ENCODE assay signal across 8 cellular contexts in genomic region chr19:46428278-46429141, GRCh38. TPM values are rescaled to one million over a fixed set of nuclear protein-coding genes. Genes with fewer than 3 reads are reported as not detected.
DNase-seq lines count a peak whose midpoint lies in the region; ATAC-seq, FAIRE-seq and TF ChIP-seq lines count a peak whose summit lies in the region.

TSS of gene PNMA8C (minus strand) at chr19:46428936. CDS start at chr19:46428359, 577 bp downstream.

- H3K79me2 ChIP-seq in K562 (ENCODE audit: control insufficient read depth, insufficient read depth, low read length), result no peaks in the 10 kb centered on the region

- ATAC-seq in T-helper 17 cell (peak; percentile 73), K562 (peak; percentile 80), GM18861 (IDR thresholded peaks at IDR 0.05; ENCODE audit: unreplicated experiment) (no peak), GM21717 (IDR thresholded peaks at IDR 0.05; ENCODE audit: unreplicated experiment) (no peak), GM19467 (IDR thresholded peaks at IDR 0.05; ENCODE audit: unreplicated experiment) (no peak)

- H3K4me3 ChIP-seq in K562 (no peak within 1 kb of the TSS), iPS-18a (ENCODE audit: low read length) (peak within 1 kb of the TSS; percentile 47), skeletal muscle tissue (ENCODE audit: low read length in 3 of 3) (peak within 1 kb of the TSS in 2 of 3 donors; percentile 2 to 29)

- no peak for TF ChIP-seq POLR2A in K562 (conservative IDR thresholded peaks at IDR 0.05)

- H3K36me3 Mint-ChIP-seq in T-helper 17 cell (ENCODE audit: low read depth), result peaks cover 5% of the 10 kb centered on the region

- CTCF ChIA-PET in K562 (lab: Yijun Ruan, JAX; ENCODE audit: low intra/inter-chr PET ratio), result no interaction called here

- H3K4me1 Mint-ChIP-seq in T-helper 17 cell, result peaks cover 27% of the 10 kb centered on the region

- TF ChIP-seq RAD21 in K562 (CRISPR knock-in tag; conservative IDR thresholded peaks at IDR 0.05 in 1 of 2, IDR thresholded peaks at IDR 0.05 in 1 of 2), result no peak

- TF ChIP-seq EP300 in K562 (IDR thresholded peaks at IDR 0.05; ENCODE audit: low read length), result no peak

- H3K27ac Mint-ChIP-seq in T-helper 17 cell, result peak within 1 kb of the TSS; percentile 86

- H3K4me3 Mint-ChIP-seq in T-helper 17 cell, result peak within 1 kb of the TSS; percentile 80

- no peak within 1 kb of the TSS for H3K9ac ChIP-seq in K562 (ENCODE audit: insufficient read depth in 1 of 2, low read depth in 2 of 2, low read length in 2 of 2)
- no peak within 1 kb of the TSS for H3K9ac ChIP-seq in iPS-18a (ENCODE audit: low read length)
- H3K9ac ChIP-seq in skeletal muscle tissue (ENCODE audit: low read depth in 1 of 3, low read length in 3 of 3), result peak within 1 kb of the TSS in 1 of 3 donors; percentile 21

- H2AFZ ChIP-seq in K562 (ENCODE audit: low read depth, low read length), result no peak within 1 kb of the TSS

- H3K4me2 ChIP-seq in K562 (ENCODE audit: insufficient read depth, low read length), result no peak within 1 kb of the TSS

- no peak for TF ChIP-seq CTCF in K562 (IDR thresholded peaks at IDR 0.05 in 2 of 3, conservative IDR thresholded peaks at IDR 0.05 in 1 of 3; ENCODE audit: insufficient read depth in 2 of 3, low read depth in 1 of 3, low read length in 3 of 3)

- POLR2A ChIA-PET in K562 (lab: Yijun Ruan, JAX), result no interaction called here

- WGBS in K562 (ENCODE audit: insufficient coverage, low coverage, missing lambda C conversion rate), result 7% methylated on average over 46 of the region's 50 CpGs

- no peaks in the 10 kb centered on the region for H3K9me1 ChIP-seq in K562 (ENCODE audit: control insufficient read depth, insufficient read depth, low read length)

- H3K36me3 ChIP-seq in K562 (ENCODE audit: control insufficient read depth, insufficient read depth, low read length) (no peaks in the 10 kb centered on the region), iPS-18a (ENCODE audit: control insufficient read depth, low read depth, low read length) (no peaks in the 10 kb centered on the region), skeletal muscle tissue (ENCODE audit: control insufficient read depth in 3 of 3, insufficient read depth in 3 of 3, low read length in 3 of 3) (no peaks in the 10 kb centered on the region)

- in situ Hi-C loops in K562 (cut with MboI), result no loop called here

- H3K9me3 ChIP-seq in T-helper 17 cell (ENCODE audit: control insufficient read depth, low read length, poor library complexity, severe bottlenecking), result no peaks in the 10 kb centered on the region
- no peaks in the 10 kb centered on the region for H3K9me3 ChIP-seq in K562 (replicated peaks; ENCODE audit: control insufficient read depth, insufficient read depth, low read depth, low read length)
- H3K9me3 ChIP-seq in iPS-18a (ENCODE audit: control insufficient read depth, low read depth, low read length), result no peaks in the 10 kb centered on the region
- H3K9me3 ChIP-seq in skeletal muscle tissue (ENCODE audit: control insufficient read depth in 3 of 3, low read length in 3 of 3), result no peaks in the 10 kb centered on the region

- no peaks in the 10 kb centered on the region; the same call in 1 of the 2 replicates for H4K20me1 ChIP-seq in K562 (replicated peaks; ENCODE audit: control insufficient read depth, insufficient read depth, low read length)

- H3K27me3 Mint-ChIP-seq in T-helper 17 cell, result peaks cover 76% of the 10 kb centered on the region

- no peak within 1 kb of the TSS for H3K27ac ChIP-seq in K562 (ENCODE audit: extremely low read depth, low read depth, low read length)
- no peak within 1 kb of the TSS for H3K27ac ChIP-seq in iPS-18a (ENCODE audit: low read length)
- H3K27ac ChIP-seq in skeletal muscle tissue (ENCODE audit: low read depth, low read length), result no peak within 1 kb of the TSS

- BruUV-seq in K562 (replicated peaks; lab: Mats Ljungman, UMichigan), result no TSS peak

- H3K27me3 ChIP-seq in K562 (ENCODE audit: control insufficient read depth in 2 of 2, insufficient read depth in 2 of 2, low read length in 2 of 2), result peaks cover 37 to 49% of the 10 kb centered on the region in 2 experiments
- H3K27me3 ChIP-seq in iPS-18a (ENCODE audit: control insufficient read depth, insufficient read depth, low read length), result peaks cover 23% of the 10 kb centered on the region
- H3K27me3 ChIP-seq in skeletal muscle tissue (ENCODE audit: control insufficient read depth in 3 of 3, insufficient read depth in 3 of 3, low read length in 3 of 3), result peaks cover 17 to 48% (median 45%) of the 10 kb centered on the region in 3 donors

- peak; percentile 80 for FAIRE-seq in K562 (lab: Jason Lieb, UNC)

- intact Hi-C loops in K562 (cut with micrococcal nuclease), result no loop called here

- peaks cover 2 to 19% of the 10 kb centered on the region in 2 experiments; a peak in 2 of 5 replicates for H3K4me1 ChIP-seq in K562 (replicated peaks in 1 of 2; ENCODE audit: control insufficient read depth in 2 of 2, insufficient read depth in 2 of 2, low read length in 2 of 2)
- H3K4me1 ChIP-seq in iPS-18a (ENCODE audit: control insufficient read depth, low read depth, low read length), result no peaks in the 10 kb centered on the region
- H3K4me1 ChIP-seq in skeletal muscle tissue (ENCODE audit: control insufficient read depth in 3 of 3, insufficient read depth in 3 of 3, low read length in 3 of 3), result peaks cover 3 to 12% (median 6%) of the 10 kb centered on the region in 3 donors

- DNase-seq in HUDEP-2 (lab: John Stamatoyannopoulos, UW; ENCODE audit: unreplicated experiment in 76 of 76) (peak in 71 of 76 experiments; percentile 18 to 84 (median 60)), T-helper 17 cell (no peak), K562 (ENCODE audit: extremely low read depth in 1 of 4, low spot score in 3 of 4) (peak; percentile 56 to 71 (median 66))

TF ChIP-seq in K562, 482 proteins besides CTCF, POLR2A, EP300 and RAD21 (continues in another document):
- TF ChIP-seq ETS1 (conservative IDR thresholded peaks at IDR 0.05; ENCODE audit: control insufficient read depth, low read depth, low read length) (no peak), RCOR1 (IDR thresholded peaks at IDR 0.05; ENCODE audit: borderline replicate concordance in 1 of 2, low read depth in 2 of 2, low read length in 2 of 2) (peak in 1 of 2 experiments; percentile 93; a peak in 2 of 4 replicates), HLTF (IDR thresholded peaks at IDR 0.05) (no peak), NR1H2 (CRISPR knock-in tag; IDR thresholded peaks at IDR 0.05) (no peak), JUNB (CRISPR knock-in tag; conservative IDR thresholded peaks at IDR 0.05) (no peak), HDAC3 (IDR thresholded peaks at IDR 0.05; ENCODE audit: borderline replicate concordance, partially characterized antibody) (no peak), NBN (IDR thresholded peaks at IDR 0.05; ENCODE audit: low read depth) (0 out of 2 replicates have a peak, but pooled peaks have one; percentile 35), CREB3 (tag; conservative IDR thresholded peaks at IDR 0.05; ENCODE audit: low read depth) (0 out of 2 replicates have a peak, but pooled peaks have one; percentile 30), DPF2 (IDR thresholded peaks at IDR 0.05) (no peak), BMI1 (IDR thresholded peaks at IDR 0.05; ENCODE audit: low read length) (peak; percentile 71; the same call in 1 of the 2 replicates), HDAC2 (IDR thresholded peaks at IDR 0.05) (peak; percentile 30; the same call in 1 of the 2 replicates), CBX8 (IDR thresholded peaks at IDR 0.05; ENCODE audit: borderline replicate concordance, extremely low read depth, low read depth, low read length, poor library complexity, severe bottlenecking) (no peak)

RNA-seq across cellular contexts. Expression of gene PNMA8C, which starts in this region (rescaled TPM):
- total RNA-seq in T-helper 17 cell (under 1 TPM; 0.10 to 0.12 TPM), K562 (2014; rRNA removed) (0.04 and 0.05 TPM in 2 replicates), K562 (2014; rRNA removed; fragmentation: Illumina TruSeq; extraction: Trizol) (not detected in 2 replicates), K562 (2015; rRNA removed; fragmentation: Illumina TruSeq; extraction: Trizol) (0.04 TPM in 1 of 2 replicates, not detected in the other), K562 (2021) (0.04 TPM in 1 of 2 replicates, not detected in the other), skeletal muscle tissue (0.52 TPM)
- 0.12 TPM in 1 of 2 replicates, not detected in the other for total RNA-seq in K562 (2011; cell fraction: chromatin; rRNA removed; ENCODE audit: low replicate concordance)
- total RNA-seq in K562 (2011; cell fraction: nucleolus; rRNA removed), result not detected in 2 replicates
- total RNA-seq in K562 (2011; cell fraction: nucleoplasm; rRNA removed), result not detected in 2 replicates
- polyA plus RNA-seq in K562 (2011; rRNA removed) (0.01 TPM in 1 of 2 replicates, not detected in the other), K562 (2014; fragmentation: Illumina TruSeq; extraction: Trizol) (not detected in 2 replicates), K562 (2014; fragmentation: Nextera tagmentation; extraction: Ambion mirVana) (not detected), K562 (2014; rRNA removed) (0.05 TPM in 1 of 2 replicates, not detected in the other)
- polyA plus RNA-seq in K562 (2011; cell fraction: cytosol; rRNA removed), result 0.01 TPM in 2 replicates
- polyA plus RNA-seq in K562 (2011; cell fraction: nucleus; rRNA removed), result 0.03 TPM in 1 of 2 replicates, not detected in the other
- 0.03 and 0.05 TPM in 2 replicates for polyA plus RNA-seq in K562 (2012)
- not detected in 2 replicates for polyA minus RNA-seq in K562 (2011; rRNA and poly(A)+ RNA removed)
- not detected in 2 replicates for polyA minus RNA-seq in K562 (2011; cell fraction: cytosol; rRNA and poly(A)+ RNA removed)
- 0.11 TPM in 1 of 2 replicates, not detected in the other for polyA minus RNA-seq in K562 (2011; cell fraction: nucleus; rRNA and poly(A)+ RNA removed)

Comparison
In these comparisons a context has a peak if more than half of its experiments do, and no peak if none do; other contexts are left out.
1. Peak in ATAC-seq in T-helper 17 cell; RNA of the gene not detected or under 1 TPM.
2. Peak in DNase-seq and ATAC-seq in K562; RNA of the gene not detected or under 1 TPM.
3. DNase-seq: peak in HUDEP-2 (71 of 76); none in T-helper 17 cell (0 of 3).